In the genomic region with DNA sequence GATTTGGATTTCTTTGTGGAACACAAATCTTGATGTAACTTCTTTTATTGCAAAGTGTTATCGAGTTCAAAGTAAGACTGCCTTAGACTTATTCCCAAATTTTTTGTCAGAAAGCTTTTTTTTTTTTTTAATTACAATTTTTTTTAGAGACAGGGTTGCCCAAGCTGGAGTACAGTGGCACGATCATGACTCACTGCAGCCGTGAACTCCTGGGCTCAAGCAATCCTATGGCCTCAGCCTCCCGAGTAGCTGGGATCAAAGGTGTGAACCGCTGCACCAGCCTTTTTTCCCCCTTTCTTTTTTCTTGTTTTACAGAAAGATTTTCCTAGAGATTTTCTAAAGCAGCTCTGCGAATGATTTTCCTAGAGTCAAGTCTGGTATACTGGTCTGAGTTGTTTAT, we compare ENCODE assay signal across 20 cellular contexts. TPM values are rescaled to one million over a fixed set of nuclear protein-coding genes. Genes with fewer than 3 reads are reported as not detected.
A peak's percentile ranks its signal among the peaks of the same experiment; 100 is the strongest.
DNase-seq lines count a peak whose midpoint lies in the region; ATAC-seq, FAIRE-seq and TF ChIP-seq lines count a peak whose summit lies in the region.
"Had no signal": no experiment of that assay in that cellular context is flagged by ENCODE, and none has a peak within 500 bp of the region (broad histone marks: within the 10 kb centered on the region; RNA-seq: fewer than 3 reads in every experiment).

No MANE protein-coding gene starts in this region.

- H3K9me3 ChIP-seq in PC-9 (ENCODE audit: insufficient read depth, low read depth): no peaks in the 10 kb centered on the region
- H3K9me3 ChIP-seq in naive thymus-derived CD4-positive, alpha-beta T cell (ENCODE audit: control insufficient read depth in 2 of 3, low read length in 3 of 3): no peaks in the 10 kb centered on the region
- H3K9me3 ChIP-seq: HAP-1 had no signal

- H3K4me3 Mint-ChIP-seq in stimulated activated naive CD8-positive, alpha-beta T cell treated with anti-CD3 and anti-CD28 coated beads, Interleukin-15, Interleukin-2, amounts not matched to agents 100 ng/mL and 50 ng/mL, for 24 hours: peak overlapping the region; percentile 97
- no peak overlapping the region for H3K4me3 Mint-ChIP-seq in stimulated activated naive CD8-positive, alpha-beta T cell treated with anti-CD3 and anti-CD28 coated beads, Interleukin-15, amount 100 ng/mL, for 72 hours
- peak overlapping the region in 5 of 10 donors; percentile 25 to 97 (median 49) for H3K4me3 Mint-ChIP-seq in naive thymus-derived CD4-positive, alpha-beta T cell

- no peak overlapping the region for H3K27ac ChIP-seq in PC-9
- H3K27ac ChIP-seq in naive thymus-derived CD4-positive, alpha-beta T cell (ENCODE audit: low read depth, low read length): no peak overlapping the region
- H3K27ac ChIP-seq: epithelial cell of prostate had no signal

- no peaks in the 10 kb centered on the region for H3K27me3 Mint-ChIP-seq in stimulated activated naive CD8-positive, alpha-beta T cell treated with anti-CD3 and anti-CD28 coated beads, Interleukin-15, Interleukin-2, amounts not matched to agents 100 ng/mL and 50 ng/mL, for 24 hours
- H3K27me3 Mint-ChIP-seq in stimulated activated naive CD8-positive, alpha-beta T cell treated with anti-CD3 and anti-CD28 coated beads, Interleukin-15, amount 100 ng/mL, for 72 hours: no peaks in the 10 kb centered on the region
- no peaks in the 10 kb centered on the region for H3K27me3 Mint-ChIP-seq in naive thymus-derived CD4-positive, alpha-beta T cell

- no peak overlapping the region for H3K4me3 ChIP-seq in PC-9
- no peak overlapping the region for H3K4me3 ChIP-seq in fibroblast of mammary gland (ENCODE audit: control insufficient read depth, low read depth, low read length)
- H3K4me3 ChIP-seq in naive thymus-derived CD4-positive, alpha-beta T cell (ENCODE audit: low read length): no peak overlapping the region
- H3K4me3 ChIP-seq: HAP-1 had no signal

- no peak for FAIRE-seq in HTR-8/SVneo (lab: Jason Lieb, UNC)
- FAIRE-seq: D721Med had no signal

- peaks cover 23% of the 10 kb centered on the region for H3K79me2 ChIP-seq in PC-9 (ENCODE audit: low read depth)

- peaks cover 19% of the 10 kb centered on the region for H3F3A ChIP-seq in PC-9 (ENCODE audit: insufficient read depth, low read depth)

- DNase-seq in stimulated activated naive CD8-positive, alpha-beta T cell treated with anti-CD3 and anti-CD28 coated beads, Interleukin-15, amount 100 ng/mL, for 72 hours: no peak
- DNase-seq in PC-9: no peak
- DNase-seq in fibroblast of mammary gland (ENCODE audit: low read depth): peak; percentile 23
- no peak for DNase-seq in activated CD4-positive, alpha-beta T cell treated with anti-CD3 and anti-CD28 coated beads, Interleukin-2, amount 50 U/mL, for 48 hours
- no peak for DNase-seq in naive thymus-derived CD4-positive, alpha-beta T cell
- DNase-seq in NK-92 (lab: John Stamatoyannopoulos, UW; ENCODE audit: unreplicated experiment): no peak
- DNase-seq in HTR-8/SVneo (ENCODE audit: insufficient read length, low spot score): no peak
- DNase-seq: aorta, cortex of kidney, glutamatergic neuron, mesendoderm, NCI-H187 treated with DMSO at 0.1 percent for 48 hours, NCI-H446, retina, substantia nigra, T-helper 9 cell had no signal

- H3K27me3 ChIP-seq in PC-9 (ENCODE audit: insufficient read depth, low read depth): no peaks in the 10 kb centered on the region
- no peaks in the 10 kb centered on the region for H3K27me3 ChIP-seq in naive thymus-derived CD4-positive, alpha-beta T cell (ENCODE audit: control insufficient read depth in 2 of 2, insufficient read depth in 2 of 2, low read length in 2 of 2)

- H2AFZ ChIP-seq in PC-9: no peak overlapping the region

- no peaks in the 10 kb centered on the region for H3K9me3 Mint-ChIP-seq in stimulated activated naive CD8-positive, alpha-beta T cell treated with anti-CD3 and anti-CD28 coated beads, Interleukin-15, Interleukin-2, amounts not matched to agents 100 ng/mL and 50 ng/mL, for 24 hours
- no peaks in the 10 kb centered on the region for H3K9me3 Mint-ChIP-seq in stimulated activated naive CD8-positive, alpha-beta T cell treated with anti-CD3 and anti-CD28 coated beads, Interleukin-15, amount 100 ng/mL, for 72 hours
- H3K9me3 Mint-ChIP-seq in naive thymus-derived CD4-positive, alpha-beta T cell: no peaks in the 10 kb centered on the region

- POLR2A ChIA-PET in PC-9 (lab: Charles Lee; ENCODE audit: unreplicated experiment): no interaction called here
- POLR2A ChIA-PET in naive thymus-derived CD4-positive, alpha-beta T cell (lab: Charles Lee): interaction anchor here (0.8 kb wide), 1 partner anchor 19 kb away, joined by 3 read pairs; no protein-coding TSS in a partner anchor

- H3K4me2 ChIP-seq in PC-9: 0 out of 2 replicates have a peak overlapping the region, but pooled peaks have one; percentile 99

- no peak for ATAC-seq in stimulated activated naive CD8-positive, alpha-beta T cell treated with anti-CD3 and anti-CD28 coated beads, Interleukin-15, amount 100 ng/mL, for 72 hours
- ATAC-seq in naive thymus-derived CD4-positive, alpha-beta T cell: no peak

- no peaks in the 10 kb centered on the region for H3K9me2 ChIP-seq in PC-9 (ENCODE audit: insufficient read depth)

- peaks cover 3% of the 10 kb centered on the region; the same call in 1 of the 2 replicates for H3K36me3 ChIP-seq in PC-9 (ENCODE audit: low read depth)
- H3K36me3 ChIP-seq in naive thymus-derived CD4-positive, alpha-beta T cell (ENCODE audit: control insufficient read depth in 2 of 3, insufficient read depth in 3 of 3, low read length in 3 of 3): peaks cover 4 to 34% (median 5%) of the 10 kb centered on the region in 3 experiments

- H3K27ac Mint-ChIP-seq in stimulated activated naive CD8-positive, alpha-beta T cell treated with anti-CD3 and anti-CD28 coated beads, Interleukin-15, Interleukin-2, amounts not matched to agents 100 ng/mL and 50 ng/mL, for 24 hours: no peak overlapping the region
- H3K27ac Mint-ChIP-seq in stimulated activated naive CD8-positive, alpha-beta T cell treated with anti-CD3 and anti-CD28 coated beads, Interleukin-15, amount 100 ng/mL, for 72 hours: peak overlapping the region in 1 of 2 donors; percentile 55
- H3K27ac Mint-ChIP-seq in naive thymus-derived CD4-positive, alpha-beta T cell: peak overlapping the region in 2 of 9 donors; percentile 2 to 30

- peaks cover 59% of the 10 kb centered on the region for H3K36me3 Mint-ChIP-seq in stimulated activated naive CD8-positive, alpha-beta T cell treated with anti-CD3 and anti-CD28 coated beads, Interleukin-15, Interleukin-2, amounts not matched to agents 100 ng/mL and 50 ng/mL, for 24 hours (ENCODE audit: low read depth)
- H3K36me3 Mint-ChIP-seq in naive thymus-derived CD4-positive, alpha-beta T cell: peaks cover 4 to 23% (median 19%) of the 10 kb centered on the region in 5 donors

- peaks cover 7% of the 10 kb centered on the region; the same call in 1 of the 2 replicates for H4K20me1 ChIP-seq in PC-9 (ENCODE audit: insufficient read depth)

- no TSS peak for BruUV-seq in PC-9 (replicated peaks; lab: Mats Ljungman, UMichigan)

- CTCF ChIA-PET in PC-9 (lab: Charles Lee): no interaction called here
- CTCF ChIA-PET in naive thymus-derived CD4-positive, alpha-beta T cell (lab: Charles Lee): no interaction called here

- H3K4me1 Mint-ChIP-seq in stimulated activated naive CD8-positive, alpha-beta T cell treated with anti-CD3 and anti-CD28 coated beads, Interleukin-15, Interleukin-2, amounts not matched to agents 100 ng/mL and 50 ng/mL, for 24 hours (ENCODE audit: low read depth): peaks cover 48% of the 10 kb centered on the region
- H3K4me1 Mint-ChIP-seq in stimulated activated naive CD8-positive, alpha-beta T cell treated with anti-CD3 and anti-CD28 coated beads, Interleukin-15, amount 100 ng/mL, for 72 hours: peaks cover 36% of the 10 kb centered on the region
- H3K4me1 Mint-ChIP-seq in naive thymus-derived CD4-positive, alpha-beta T cell: peaks cover 31 to 59% (median 50%) of the 10 kb centered on the region in 7 donors

- H3K4me1 ChIP-seq in PC-9 (replicated peaks; ENCODE audit: insufficient read depth): peaks cover 19% of the 10 kb centered on the region
- peaks cover 20 to 21% of the 10 kb centered on the region in 2 donors for H3K4me1 ChIP-seq in naive thymus-derived CD4-positive, alpha-beta T cell (ENCODE audit: control insufficient read depth in 2 of 2, insufficient read depth in 2 of 2, low read length in 2 of 2)

- TF ChIP-seq CTCF in PC-9 (conservative IDR thresholded peaks at IDR 0.05) (no peak), fibroblast of mammary gland (conservative IDR thresholded peaks at IDR 0.05; ENCODE audit: control insufficient read depth, insufficient read depth, low read depth, low read length) (no peak)

- intact Hi-C loops in PC-9 (cut with micrococcal nuclease; ENCODE audit: unreplicated experiment): no loop called here
- intact Hi-C loops in naive thymus-derived CD4-positive, alpha-beta T cell (cut with micrococcal nuclease): no loop called here

RNA-seq across cellular contexts. Expression of gene RIOK1, which starts 2.8 kb away (rescaled TPM):
- 16.9 and 24.9 TPM in 2 replicates for total RNA-seq in PC-9 (2021)
- 10 to 100 TPM; 24.4 to 39.9 (median 27.6) TPM for total RNA-seq in naive thymus-derived CD4-positive, alpha-beta T cell
- polyA plus RNA-seq in naive thymus-derived CD4-positive, alpha-beta T cell: 10 to 100 TPM; 17.2 to 20.9 TPM

RNA-seq across cellular contexts. Expression of gene CAGE1, which starts 2.9 kb away (rescaled TPM):
- 0.13 TPM in 2 replicates for total RNA-seq in PC-9 (2021)
- under 1 TPM; 0.16 to 0.48 (median 0.22) TPM for total RNA-seq in naive thymus-derived CD4-positive, alpha-beta T cell
- under 1 TPM in 1 of 2 donors, not detected in 1; 0.06 TPM for polyA plus RNA-seq in naive thymus-derived CD4-positive, alpha-beta T cell
- total RNA-seq: aorta had no signal
- polyA plus RNA-seq: aorta had no signal
